20 cellular contexts compared by ENCODE assay signal in the genomic region with DNA sequence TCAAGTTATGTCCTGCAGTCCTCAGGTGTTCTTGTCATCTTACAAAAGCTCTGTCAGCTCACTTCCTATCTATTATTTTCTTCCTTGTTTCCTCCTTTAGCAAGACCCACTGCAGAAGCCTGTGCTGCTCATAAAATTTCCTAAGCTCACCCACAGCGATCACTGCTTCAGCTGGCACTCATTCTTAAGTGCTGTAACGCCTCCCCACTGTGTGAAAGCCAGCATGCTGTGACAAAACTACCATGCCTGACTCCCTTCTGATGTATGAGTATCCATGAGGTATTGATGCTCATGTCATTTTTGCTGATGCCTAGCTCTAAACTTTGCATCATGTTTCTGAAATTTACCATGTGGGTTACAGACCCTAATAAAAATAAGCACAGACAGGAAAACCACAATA. TPM values are rescaled to one million over a fixed set of nuclear protein-coding genes. Genes with fewer than 3 reads are reported as not detected.
"Had no signal": no experiment of that assay in that cellular context is flagged by ENCODE, and none has a peak within 500 bp of the region (broad histone marks: within the 10 kb centered on the region; RNA-seq: fewer than 3 reads in every experiment).

No MANE protein-coding gene starts in this region.

- H3K4me1 Mint-ChIP-seq: natural killer cell; stimulated activated memory B cell treated with anti-CD40 and anti-IgM and Interleukin-4, amounts not matched to agents 10 μg/mL and 1 μg/mL and 100 μg/mL, for 72 hours had no signal

- H3K27me3 Mint-ChIP-seq: activated naive CD8-positive, alpha-beta T cell; stimulated activated memory B cell treated with anti-CD40 and anti-IgM and Interleukin-4, amounts not matched to agents 10 μg/mL and 1 μg/mL and 100 μg/mL, for 72 hours had no signal

- H3K27me3 ChIP-seq: gastroesophageal sphincter, heart left ventricle, testis, upper lobe of right lung had no signal

- DNase-seq: activated CD4-positive, alpha-beta T cell treated with anti-CD3 and anti-CD28 coated beads, Interleukin-2, amount 50 U/mL, for 4 hours; effector CD4-positive, alpha-beta T cell; heart left ventricle; left colon; lower lobe of right lung; natural killer cell; stimulated activated CD4-positive, alpha-beta T cell treated with anti-CD3 and anti-CD28 coated beads, Interleukin-4, amount 100 ng/mL, for 4 hours; T-helper 1 cell; T1000; testis; upper lobe of right lung had no signal

- H3K36me3 ChIP-seq: gastroesophageal sphincter, heart left ventricle, lower lobe of right lung, upper lobe of right lung had no signal

- H3K4me3 ChIP-seq: gastroesophageal sphincter, heart left ventricle, lower lobe of right lung, testis, upper lobe of right lung had no signal

- H3K9me3 ChIP-seq: testis, upper lobe of right lung had no signal

- H3K9ac ChIP-seq: parathyroid adenoma had no signal

- ATAC-seq: activated CD4-positive, CD25-positive, alpha-beta regulatory T cell treated with anti-CD3 and anti-CD28 coated beads, Interleukin-2, amount 50 U/mL, for 24 hours; esophagus mucosa; gastroesophageal sphincter; heart left ventricle; left colon; lower lobe of right lung; natural killer cell; sciatic nerve; stimulated activated memory B cell treated with anti-CD40 and anti-IgM and Interleukin-4, amounts not matched to agents 10 μg/mL and 1 μg/mL and 100 μg/mL, for 72 hours; upper lobe of right lung had no signal

- H3K4me3 Mint-ChIP-seq: activated naive CD8-positive, alpha-beta T cell; activated T-helper 1 cell treated with anti-CD3 and anti-CD28 coated beads, Interleukin-12 subunit alpha, Interleukin-12 subunit beta, Interleukin-2, Interleukin-4 antibody, amounts not matched to agents 30 ng/mL and 10 ng/mL and 1 ng/mL, durations not matched to agents 14 hours and 24 hours and 36 hours; natural killer cell; stimulated activated memory B cell treated with anti-CD40 and anti-IgM and Interleukin-4, amounts not matched to agents 10 μg/mL and 1 μg/mL and 100 μg/mL, for 72 hours had no signal

- H3K36me3 Mint-ChIP-seq: activated naive CD8-positive, alpha-beta T cell; natural killer cell; stimulated activated memory B cell treated with anti-CD40 and anti-IgM and Interleukin-4, amounts not matched to agents 10 μg/mL and 1 μg/mL and 100 μg/mL, for 72 hours had no signal

- H3K4me1 ChIP-seq: gastroesophageal sphincter, heart left ventricle, lower lobe of right lung, parathyroid adenoma, testis, upper lobe of right lung had no signal

- H3K27ac ChIP-seq: gastroesophageal sphincter, heart left ventricle, lower lobe of right lung, parathyroid adenoma, testis, upper lobe of right lung had no signal

- H3K27ac Mint-ChIP-seq: activated naive CD8-positive, alpha-beta T cell; activated T-helper 1 cell treated with anti-CD3 and anti-CD28 coated beads, Interleukin-12 subunit alpha, Interleukin-12 subunit beta, Interleukin-2, Interleukin-4 antibody, amounts not matched to agents 30 ng/mL and 10 ng/mL and 1 ng/mL, durations not matched to agents 14 hours and 24 hours and 36 hours; natural killer cell; stimulated activated memory B cell treated with anti-CD40 and anti-IgM and Interleukin-4, amounts not matched to agents 10 μg/mL and 1 μg/mL and 100 μg/mL, for 72 hours had no signal

- H3K9me3 Mint-ChIP-seq: stimulated activated memory B cell treated with anti-CD40 and anti-IgM and Interleukin-4, amounts not matched to agents 10 μg/mL and 1 μg/mL and 100 μg/mL, for 72 hours had no signal

RNA-seq across cellular contexts. Expression of gene CNTN5, which starts 41.5 kb away (rescaled TPM):
- total RNA-seq: activated CD8-positive, alpha-beta memory T cell treated with anti-CD3 and anti-CD28 coated beads for 36 hours; activated T-helper 1 cell treated with anti-CD3 and anti-CD28 coated beads, Interleukin-12 subunit alpha, Interleukin-12 subunit beta, Interleukin-2, Interleukin-4 antibody, amounts not matched to agents 30 ng/mL and 10 ng/mL and 1 ng/mL, durations not matched to agents 14 hours and 24 hours and 36 hours; left colon; natural killer cell; sciatic nerve; upper lobe of right lung had no signal
- polyA plus RNA-seq: heart left ventricle had no signal
